1 cellular context compared by ENCODE assay signal in the genomic region with DNA sequence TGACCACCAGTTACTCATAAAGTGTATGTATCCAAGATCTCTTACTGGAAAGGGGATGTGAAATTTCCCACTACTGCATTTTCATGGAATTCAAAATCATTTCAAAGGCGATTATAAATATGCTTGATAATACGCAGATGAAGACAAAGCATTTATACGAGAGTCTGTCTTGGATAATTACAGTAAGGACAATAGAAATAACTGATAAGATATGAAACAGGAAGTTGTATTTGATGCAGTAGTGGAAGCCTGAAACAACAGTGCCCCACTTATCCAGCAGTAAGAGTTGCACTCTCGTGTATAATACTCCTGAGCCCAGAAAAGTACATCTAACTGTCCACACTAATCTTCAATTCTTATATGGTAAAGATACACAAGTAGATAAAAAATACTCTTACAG.
A peak's percentile ranks its signal among the peaks of the same experiment; 100 is the strongest.
TF ChIP-seq lines count a peak whose summit lies in the region.

No MANE protein-coding gene starts in this region.

TF ChIP-seq in SK-N-SH, 30 proteins besides CTCF, POLR2A, EP300 and RAD21 (continued from another document):
- TF ChIP-seq, protein P1, sequence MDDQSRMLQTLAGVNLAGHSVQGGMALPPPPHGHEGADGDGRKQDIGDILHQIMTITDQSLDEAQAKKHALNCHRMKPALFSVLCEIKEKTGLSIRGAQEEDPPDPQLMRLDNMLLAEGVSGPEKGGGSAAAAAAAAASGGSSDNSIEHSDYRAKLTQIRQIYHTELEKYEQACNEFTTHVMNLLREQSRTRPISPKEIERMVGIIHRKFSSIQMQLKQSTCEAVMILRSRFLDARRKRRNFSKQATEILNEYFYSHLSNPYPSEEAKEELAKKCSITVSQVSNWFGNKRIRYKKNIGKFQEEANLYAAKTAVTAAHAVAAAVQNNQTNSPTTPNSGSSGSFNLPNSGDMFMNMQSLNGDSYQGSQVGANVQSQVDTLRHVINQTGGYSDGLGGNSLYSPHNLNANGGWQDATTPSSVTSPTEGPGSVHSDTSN (IDR thresholded peaks at IDR 0.05), result no peak
- peak; percentile 15 for TF ChIP-seq CHD2 (IDR thresholded peaks at IDR 0.05; ENCODE audit: low read length, partially characterized antibody)
- TF ChIP-seq, protein P2, sequence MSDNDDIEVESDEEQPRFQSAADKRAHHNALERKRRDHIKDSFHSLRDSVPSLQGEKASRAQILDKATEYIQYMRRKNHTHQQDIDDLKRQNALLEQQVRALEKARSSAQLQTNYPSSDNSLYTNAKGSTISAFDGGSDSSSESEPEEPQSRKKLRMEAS (IDR thresholded peaks at IDR 0.05; ENCODE audit: low read depth), result no peak
TF ChIP-seq in SK-N-SH: peak in this region for 6.
